In the genomic region with DNA sequence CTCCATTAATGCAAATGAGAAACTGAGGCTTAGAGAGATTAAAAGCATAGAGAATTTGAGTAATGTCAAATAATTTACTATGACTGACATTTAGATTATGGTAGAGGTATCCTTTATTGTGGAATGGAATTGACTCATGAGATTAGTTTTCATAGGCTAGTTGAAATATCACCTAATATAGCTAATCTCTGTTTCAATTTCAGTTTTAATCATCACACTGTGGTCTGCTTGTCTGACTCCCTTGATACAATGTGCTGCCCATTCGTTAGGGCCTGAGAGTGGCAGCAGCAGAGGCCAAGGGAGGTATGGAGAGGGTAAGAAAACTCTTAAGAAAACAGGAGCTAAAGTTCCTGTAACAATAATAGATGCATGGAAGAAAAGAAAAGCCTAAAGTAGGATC, we compare ENCODE assay signal across 14 cellular contexts. TPM values are rescaled to one million over a fixed set of nuclear protein-coding genes. Genes with fewer than 3 reads are reported as not detected.
DNase-seq lines count a peak whose midpoint lies in the region; ATAC-seq and TF ChIP-seq lines count a peak whose summit lies in the region.
"Had no signal": no experiment of that assay in that cellular context is flagged by ENCODE, and none has a peak within 500 bp of the region (broad histone marks: within the 10 kb centered on the region; RNA-seq: fewer than 3 reads in every experiment).

No MANE protein-coding gene starts in this region.

- H3K27me3 ChIP-seq in OCI-LY3 (ENCODE audit: low read depth, low read length) = no peaks in the 10 kb centered on the region
- no peaks in the 10 kb centered on the region for H3K27me3 ChIP-seq in psoas muscle (ENCODE audit: insufficient read depth in 3 of 3, low read length in 2 of 3)
- H3K27me3 ChIP-seq: SJCRH30 had no signal

- WGBS in psoas muscle, 3 donors = 87 to 91% (median 90%) methylated on average over 1 of the region's 1 CpG

- H3K4me3 ChIP-seq in OCI-LY3 (ENCODE audit: low read length) (no peak overlapping the region), psoas muscle (no peak overlapping the region)
- H3K4me3 ChIP-seq: lung, SJCRH30 had no signal

- peak overlapping the region; percentile 39; the same call in 1 of the 2 replicates for H3K4me2 ChIP-seq in OCI-LY3 (ENCODE audit: low read length)

- H3K36me3 ChIP-seq in OCI-LY3 (replicated peaks; ENCODE audit: low read depth, low read length) = no peaks in the 10 kb centered on the region
- H3K36me3 ChIP-seq in psoas muscle (ENCODE audit: insufficient read depth in 1 of 2, low read depth in 1 of 2) = no peaks in the 10 kb centered on the region
- H3K36me3 ChIP-seq: SJCRH30 had no signal

- no peak for TF ChIP-seq CTCF in OCI-LY3 (IDR thresholded peaks at IDR 0.05; ENCODE audit: low read depth, low read length)
- no peak for TF ChIP-seq CTCF in psoas muscle (IDR thresholded peaks at IDR 0.05)

- H3K79me2 ChIP-seq in OCI-LY3 (ENCODE audit: low read length) = no peaks in the 10 kb centered on the region

- H3K9me3 ChIP-seq in OCI-LY3 (ENCODE audit: insufficient read depth, low read length) = no peaks in the 10 kb centered on the region
- H3K9me3 ChIP-seq in psoas muscle = no peaks in the 10 kb centered on the region
- H3K9me3 ChIP-seq: SJCRH30 had no signal

- intact Hi-C loops in psoas muscle (cut with DNase I) = no loop called here

- no peak overlapping the region for H3K27ac ChIP-seq in OCI-LY3 (ENCODE audit: low read length)
- H3K27ac ChIP-seq in psoas muscle = no peak overlapping the region
- H3K27ac ChIP-seq: SJCRH30 had no signal

- H2AFZ ChIP-seq in OCI-LY3 (ENCODE audit: low read depth, low read length) = 0 out of 2 replicates have a peak overlapping the region, but pooled peaks have one; percentile 26

- no peak for DNase-seq in psoas muscle
- no peak for DNase-seq in superior temporal gyrus (ENCODE audit: extremely low spot score)
- DNase-seq in NCI-H146 (lab: John Stamatoyannopoulos, UW) = no peak
- no peak for DNase-seq in NCI-H748 (lab: John Stamatoyannopoulos, UW; ENCODE audit: unreplicated experiment)
- DNase-seq: activated CD4-positive, alpha-beta T cell treated with anti-CD3 and anti-CD28 coated beads for 4 hours; CD8-positive, alpha-beta T cell; dermis blood vessel endothelial cell; SJCRH30; trophoblast cell had no signal

- peaks cover 11% of the 10 kb centered on the region for H3K4me1 ChIP-seq in OCI-LY3 (ENCODE audit: low read length)
- H3K4me1 ChIP-seq in psoas muscle = no peaks in the 10 kb centered on the region
- H3K4me1 ChIP-seq: SJCRH30 had no signal

- ATAC-seq in GM18520 (IDR thresholded peaks at IDR 0.05; ENCODE audit: unreplicated experiment) (peak; percentile 99), GM21381 (IDR thresholded peaks at IDR 0.05; ENCODE audit: unreplicated experiment) (peak; percentile 100), HG03025 (IDR thresholded peaks at IDR 0.05; ENCODE audit: low FRiP score, unreplicated experiment) (peak; percentile 98), psoas muscle (no peak)
- ATAC-seq: CD8-positive, alpha-beta T cell had no signal

- no peaks in the 10 kb centered on the region for H4K20me1 ChIP-seq in OCI-LY3 (ENCODE audit: insufficient read depth, low read length)

- no peak overlapping the region for H3K9ac ChIP-seq in OCI-LY3 (ENCODE audit: low read length)

RNA-seq across cellular contexts. Expression of a gene that starts 13.2 kb away (rescaled TPM):
- total RNA-seq in psoas muscle = 10 to 100 TPM; 41.7 to 74.9 (median 57.4) TPM
- 1 to 10 TPM in 1 of 3 donors, under 1 TPM in 2; 0.40 to 3.4 (median 0.66) TPM for polyA plus RNA-seq in psoas muscle

Comparison
In these comparisons a context has a peak if more than half of its experiments do, and no peak if none do; other contexts are left out.
1. ATAC-seq: peak in GM18520 (single experiment), GM21381 (single experiment) and HG03025 (single experiment); none in psoas muscle (0 of 4).